ENCODE assay signal across 24 cellular contexts in genomic region chr9:131805803-131806202, GRCh38.
"Had no signal": no experiment of that assay in that cellular context is flagged by ENCODE, and none has a peak within 500 bp of the region (broad histone marks: within the 10 kb centered on the region; RNA-seq: fewer than 3 reads in every experiment).

No MANE protein-coding gene starts in this region.

- H3K36me3 Mint-ChIP-seq: immature natural killer cell; memory B cell; natural killer cell; stimulated activated effector memory CD8-positive, alpha-beta T cell treated with anti-CD3 and anti-CD28 coated beads, Interleukin-12 subunit alpha, Interleukin-12 subunit beta, amount 100 ng/mL, for 72 hours had no signal

- H3K79me2 ChIP-seq: parathyroid adenoma had no signal

- H3K36me3 ChIP-seq: prostate gland, right atrium auricular region, stomach, thyroid gland, vagina had no signal

- H3K9me3 ChIP-seq: prostate gland, right atrium auricular region, thyroid gland, vagina had no signal

- H3K4me3 Mint-ChIP-seq: immature natural killer cell; memory B cell; stimulated activated effector memory CD8-positive, alpha-beta T cell treated with anti-CD3 and anti-CD28 coated beads, Interleukin-12 subunit alpha, Interleukin-12 subunit beta, amount 100 ng/mL, for 72 hours had no signal

- H3K4me3 ChIP-seq: coronary artery, lung, prostate gland, right atrium auricular region, smooth muscle cell, stomach, thyroid gland, vagina had no signal

- H3K4me2 ChIP-seq: smooth muscle cell had no signal

- H3K9me3 Mint-ChIP-seq: immature natural killer cell; memory B cell; natural killer cell; stimulated activated effector memory CD8-positive, alpha-beta T cell treated with anti-CD3 and anti-CD28 coated beads, Interleukin-12 subunit alpha, Interleukin-12 subunit beta, amount 100 ng/mL, for 72 hours had no signal

- H3K27ac Mint-ChIP-seq: memory B cell; natural killer cell; stimulated activated effector memory CD8-positive, alpha-beta T cell treated with anti-CD3 and anti-CD28 coated beads, Interleukin-12 subunit alpha, Interleukin-12 subunit beta, amount 100 ng/mL, for 72 hours had no signal

- H3K27ac ChIP-seq: coronary artery, parathyroid adenoma, prostate gland, right atrium auricular region, stomach, thyroid gland, vagina had no signal

- H3K4me1 Mint-ChIP-seq: immature natural killer cell; memory B cell; natural killer cell; stimulated activated effector memory CD8-positive, alpha-beta T cell treated with anti-CD3 and anti-CD28 coated beads, Interleukin-12 subunit alpha, Interleukin-12 subunit beta, amount 100 ng/mL, for 72 hours had no signal

- H2AFZ ChIP-seq: parathyroid adenoma had no signal

- DNase-seq: dermis blood vessel endothelial cell; effector memory CD4-positive, alpha-beta T cell; erythroblast; hypothalamus; immature natural killer cell; islet precursor cell; natural killer cell; stimulated activated CD4-positive, alpha-beta T cell treated with anti-CD3 and anti-CD28 coated beads, Interleukin-12 subunit alpha, Interleukin-12 subunit beta, amount 100 ng/mL, for 4 hours; stimulated activated CD4-positive, alpha-beta T cell treated with anti-CD3 and anti-CD28 coated beads, Interleukin-1b, Interleukin-23, amount 100 ng/mL, for 48 hours; stimulated activated CD4-positive, alpha-beta T cell treated with anti-CD3 and anti-CD28 coated beads, Interleukin-4, amount 100 ng/mL, for 1 hour; stimulated activated naive CD4-positive, alpha-beta T cell treated with Interleukin-2 at 50 U/mL for 16 hours; stomach; thyroid gland; trophoblast cell had no signal

- ATAC-seq: natural killer cell; sciatic nerve; stimulated activated effector memory CD8-positive, alpha-beta T cell treated with anti-CD3 and anti-CD28 coated beads, Interleukin-12 subunit alpha, Interleukin-12 subunit beta, amount 100 ng/mL, for 72 hours had no signal

- H3K27me3 ChIP-seq: right atrium auricular region, thyroid gland, vagina had no signal

- H3K4me1 ChIP-seq: parathyroid adenoma, prostate gland, right atrium auricular region, thyroid gland, vagina had no signal

- H3K9ac ChIP-seq: parathyroid adenoma had no signal
